Comparison of ENCODE assay signal across 8 cellular contexts in genomic region chr19:13099073-13099999, GRCh38. TPM values are rescaled to one million over a fixed set of nuclear protein-coding genes. Genes with fewer than 3 reads are reported as not detected.
A peak's percentile ranks its signal among the peaks of the same experiment; 100 is the strongest.
DNase-seq lines count a peak whose midpoint lies in the region; ATAC-seq and TF ChIP-seq lines count a peak whose summit lies in the region.

No MANE protein-coding gene starts in this region.

- WGBS in spleen, 5 donors = 4 to 16% (median 6%) methylated on average over 17 to 77 of the region's 77 CpGs

- H3K4me1 Mint-ChIP-seq in activated T-helper 17 cell treated with anti-CD3 and anti-CD28 coated beads, Interleukin-2, amount 50 U/mL, for 72 hours = peaks cover 25% of the 10 kb centered on the region

- H3K27ac ChIP-seq in spleen = peak overlapping the region; percentile 96 to 99 (median 97)

- DNase-seq in NCI-H774 (lab: John Stamatoyannopoulos, UW) (peak; percentile 29), left cardiac atrium (peak; percentile 86), spleen (peak; percentile 98), NCI-H345 treated with DMSO at 0.1 percent for 48 hours (lab: John Stamatoyannopoulos, UW; ENCODE audit: unreplicated experiment) (no peak)

- peaks cover 9% of the 10 kb centered on the region for H3K36me3 Mint-ChIP-seq in activated T-helper 17 cell treated with anti-CD3 and anti-CD28 coated beads, Interleukin-2, amount 50 U/mL, for 72 hours (ENCODE audit: low read depth)

- H3K4me1 ChIP-seq in ES-I3 (ENCODE audit: insufficient read depth, low read length) (peaks cover 9% of the 10 kb centered on the region; the same call in 1 of the 2 replicates), spleen (peaks cover 31 to 100% (median 99%) of the 10 kb centered on the region in 6 donors)

- peak overlapping the region; percentile 88 for H3K27ac Mint-ChIP-seq in activated T-helper 17 cell treated with anti-CD3 and anti-CD28 coated beads, Interleukin-2, amount 50 U/mL, for 72 hours

- H3K36me3 ChIP-seq in ES-I3 (ENCODE audit: insufficient read depth, low read length) (no peaks in the 10 kb centered on the region), spleen (peaks cover 0 to 27% (median 3%) of the 10 kb centered on the region in 6 donors)

- intact Hi-C loops in left cardiac atrium (cut with DNase I) (loop anchor here in 1 of 2 donors (10.0 kb wide), 1 partner anchor 165 kb away; no protein-coding TSS in a partner anchor), spleen (cut with DNase I; ENCODE audit: low total_unique reads) (no loop called here)

- H3K4me3 ChIP-seq in spleen = peak overlapping the region; percentile 17 to 88 (median 52)

- H3K27me3 Mint-ChIP-seq in activated T-helper 17 cell treated with anti-CD3 and anti-CD28 coated beads, Interleukin-2, amount 50 U/mL, for 72 hours = peaks cover 14% of the 10 kb centered on the region

- no peaks in the 10 kb centered on the region for H3K9me3 ChIP-seq in ES-I3 (ENCODE audit: control insufficient read depth, insufficient read depth, low read length)
- no peaks in the 10 kb centered on the region for H3K9me3 ChIP-seq in spleen

- peak overlapping the region; percentile 54 for H3K9ac ChIP-seq in ES-I3 (ENCODE audit: low read depth, low read length)

- H3K4me3 Mint-ChIP-seq in activated T-helper 17 cell treated with anti-CD3 and anti-CD28 coated beads, Interleukin-2, amount 50 U/mL, for 72 hours = peak overlapping the region; percentile 67

- H3K27me3 ChIP-seq in spleen (replicated peaks in 1 of 7) = peaks cover 0 to 41% (median 0%) of the 10 kb centered on the region in 7 donors

- TF ChIP-seq POLR2A in spleen (IDR thresholded peaks at IDR 0.05) = peak in 1 of 3 donors; percentile 38

- TF ChIP-seq CTCF in spleen (IDR thresholded peaks at IDR 0.05 in 8 of 11, conservative IDR thresholded peaks at IDR 0.05 in 3 of 11) = peak in 2 of 11 experiments; percentile 18 to 26

- no peaks in the 10 kb centered on the region for H3K9me3 Mint-ChIP-seq in activated T-helper 17 cell treated with anti-CD3 and anti-CD28 coated beads, Interleukin-2, amount 50 U/mL, for 72 hours

- ATAC-seq in activated T-helper 17 cell treated with anti-CD3 and anti-CD28 coated beads, Interleukin-2, amount 50 U/mL, for 72 hours (replicated peaks) = peak; percentile 64
- peak; percentile 3 to 8 for ATAC-seq in left cardiac atrium
- no peak for ATAC-seq in GM21717 (IDR thresholded peaks at IDR 0.05; ENCODE audit: unreplicated experiment)
- no peak for ATAC-seq in HG03175 (IDR thresholded peaks at IDR 0.05; ENCODE audit: unreplicated experiment)

RNA-seq across cellular contexts. Expression of gene LYL1, which starts 3.3 kb away (rescaled TPM):
- 1 to 10 TPM; 1.1 to 1.6 TPM for total RNA-seq in activated T-helper 17 cell treated with anti-CD3 and anti-CD28 coated beads, Interleukin-2, amount 50 U/mL, for 72 hours
- 1 to 10 TPM; 7.5 to 9.0 TPM for total RNA-seq in left cardiac atrium
- total RNA-seq in spleen = 10 to 100 TPM; 35.5 to 69.4 (median 50.0) TPM
- 10 to 100 TPM; 63.7 to 86.9 (median 68.0) TPM for polyA plus RNA-seq in spleen

RNA-seq across cellular contexts. Expression of gene TRMT1, which starts 17.2 kb away (rescaled TPM):
- total RNA-seq in activated T-helper 17 cell treated with anti-CD3 and anti-CD28 coated beads, Interleukin-2, amount 50 U/mL, for 72 hours = 10 to 100 TPM; 66.4 to 83.2 TPM
- total RNA-seq in left cardiac atrium (10 to 100 TPM; 18.4 to 20.9 TPM), spleen (10 to 100 TPM; 27.7 to 72.8 (median 37.5) TPM)
- 100 to 1,000 TPM in 2 of 3 donors, 10 to 100 TPM in 1; 76.2 to 109 (median 107) TPM for polyA plus RNA-seq in spleen

RNA-seq across cellular contexts. Expression of gene NACC1, which starts 18.7 kb away (rescaled TPM):
- 10 to 100 TPM; 70.8 to 80.6 TPM for total RNA-seq in activated T-helper 17 cell treated with anti-CD3 and anti-CD28 coated beads, Interleukin-2, amount 50 U/mL, for 72 hours
- total RNA-seq in left cardiac atrium = 10 to 100 TPM; 34.9 to 47.8 TPM
- total RNA-seq in spleen = 10 to 100 TPM; 22.0 to 47.0 (median 37.7) TPM
- 10 to 100 TPM in 1 of 3 donors, 1 to 10 TPM in 2; 5.5 to 32.8 (median 7.1) TPM for polyA plus RNA-seq in spleen

RNA-seq across cellular contexts. Expression of gene STX10, which starts 50.8 kb away (rescaled TPM):
- 10 to 100 TPM; 76.4 to 91.3 TPM for total RNA-seq in activated T-helper 17 cell treated with anti-CD3 and anti-CD28 coated beads, Interleukin-2, amount 50 U/mL, for 72 hours
- total RNA-seq in left cardiac atrium (10 to 100 TPM; 30.0 to 36.1 TPM), spleen (10 to 100 TPM; 43.8 to 89.5 (median 55.8) TPM)
- polyA plus RNA-seq in spleen = 10 to 100 TPM; 78.3 to 98.0 (median 93.7) TPM

RNA-seq across cellular contexts. Expression of gene IER2, which starts 50.9 kb away (rescaled TPM):
- 100 to 1,000 TPM in 1 of 2 donors, 10 to 100 TPM in 1; 85.9 to 140 TPM for total RNA-seq in activated T-helper 17 cell treated with anti-CD3 and anti-CD28 coated beads, Interleukin-2, amount 50 U/mL, for 72 hours
- 10 to 100 TPM; 36.9 to 61.3 TPM for total RNA-seq in left cardiac atrium
- 100 to 1,000 TPM in 4 of 7 donors, 10 to 100 TPM in 3; 59.7 to 131 (median 104) TPM for total RNA-seq in spleen
- polyA plus RNA-seq in spleen = 10 to 100 TPM; 56.7 to 92.2 (median 76.6) TPM

Comparison
In these comparisons a context has a peak if more than half of its experiments do, and no peak if none do; other contexts are left out.
1. ATAC-seq: peak in activated T-helper 17 cell treated with anti-CD3 and anti-CD28 coated beads, Interleukin-2, amount 50 U/mL, for 72 hours (single experiment) and left cardiac atrium (2 of 2); none in GM21717 (single experiment) and HG03175 (single experiment).